ENCODE assay signal across 2 cellular contexts in genomic region chr15:74179101-74179841, GRCh38.
TF ChIP-seq lines count a peak whose summit lies in the region.

No MANE protein-coding gene starts in this region.

TF ChIP-seq in HEK293, 187 proteins besides CTCF, POLR2A, EP300 and RAD21:
- TF ChIP-seq SP7 (tag by site-specific recombination; IDR thresholded peaks at IDR 0.05) (peak; percentile 26; the same call in 1 of the 2 replicates), KLF1 (tag by site-specific recombination; IDR thresholded peaks at IDR 0.05) (no peak), EGR2 (tag by site-specific recombination; IDR thresholded peaks at IDR 0.05; ENCODE audit: low read depth) (peak; percentile 34; the same call in 1 of the 2 replicates), ZFHX2 (tag by site-specific recombination; conservative IDR thresholded peaks at IDR 0.05) (peak; percentile 71), ZNF600 (tag by site-specific recombination; IDR thresholded peaks at IDR 0.05) (peak; percentile 36; the same call in 1 of the 2 replicates), ZNF341 (tag by site-specific recombination; IDR thresholded peaks at IDR 0.05; ENCODE audit: low read depth) (0 out of 2 replicates have a peak, but pooled peaks have one; percentile 12)
- TF ChIP-seq, protein P1, sequence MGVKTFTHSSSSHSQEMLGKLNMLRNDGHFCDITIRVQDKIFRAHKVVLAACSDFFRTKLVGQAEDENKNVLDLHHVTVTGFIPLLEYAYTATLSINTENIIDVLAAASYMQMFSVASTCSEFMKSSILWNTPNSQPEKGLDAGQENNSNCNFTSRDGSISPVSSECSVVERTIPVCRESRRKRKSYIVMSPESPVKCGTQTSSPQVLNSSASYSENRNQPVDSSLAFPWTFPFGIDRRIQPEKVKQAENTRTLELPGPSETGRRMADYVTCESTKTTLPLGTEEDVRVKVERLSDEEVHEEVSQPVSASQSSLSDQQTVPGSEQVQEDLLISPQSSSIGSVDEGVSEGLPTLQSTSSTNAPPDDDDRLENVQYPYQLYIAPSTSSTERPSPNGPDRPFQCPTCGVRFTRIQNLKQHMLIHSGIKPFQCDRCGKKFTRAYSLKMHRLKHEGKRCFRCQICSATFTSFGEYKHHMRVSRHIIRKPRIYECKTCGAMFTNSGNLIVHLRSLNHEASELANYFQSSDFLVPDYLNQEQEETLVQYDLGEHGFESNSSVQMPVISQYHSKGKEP (tag by site-specific recombination; IDR thresholded peaks at IDR 0.05): no peak

TF ChIP-seq in K562, 482 proteins besides CTCF, POLR2A, EP300 and RAD21:
- no peak for TF ChIP-seq ZNF277 (CRISPR knock-in tag; IDR thresholded peaks at IDR 0.05; ENCODE audit: borderline replicate concordance)
TF ChIP-seq in K562: peak in this region for 0.
